Comparison of ENCODE assay signal across 8 cellular contexts in genomic region chr7:143214789-143215679, GRCh38. TPM values are rescaled to one million over a fixed set of nuclear protein-coding genes. Genes with fewer than 3 reads are reported as not detected.
DNase-seq lines count a peak whose midpoint lies in the region; ATAC-seq and FAIRE-seq lines count a peak whose summit lies in the region.

No MANE protein-coding gene starts in this region.

- intact Hi-C loops in activated CD4-positive, alpha-beta memory T cell treated with anti-CD3 and anti-CD28 coated beads for 36 hours (cut with micrococcal nuclease): loop anchor here (1.0 to 10.0 kb wide), 8 partner anchors 207 to 890 kb away; no protein-coding TSS in a partner anchor

- POLR2A ChIA-PET in activated CD4-positive, alpha-beta memory T cell treated with anti-CD3 and anti-CD28 coated beads for 36 hours (lab: Charles Lee): interaction anchor here (0.8 to 1.0 kb wide), 2 partner anchors 205 to 212 kb away, joined by 4 read pairs; no protein-coding TSS in a partner anchor

- no peak overlapping the region for H3K27ac Mint-ChIP-seq in activated CD4-positive, alpha-beta memory T cell treated with anti-CD3 and anti-CD28 coated beads for 36 hours

- no peaks in the 10 kb centered on the region for H3K9me3 Mint-ChIP-seq in activated CD4-positive, alpha-beta memory T cell treated with anti-CD3 and anti-CD28 coated beads for 36 hours

- CTCF ChIA-PET in activated CD4-positive, alpha-beta memory T cell treated with anti-CD3 and anti-CD28 coated beads for 36 hours (lab: Charles Lee): interaction anchor here (0.5 to 4.3 kb wide), 87 partner anchors 9 to 1029 kb away, joined by 3 to 402 read pairs (median 4); partner anchors contain the start of genes CASP2, EPHA1, PIP and TAS2R39

- no peak overlapping the region for H3K4me3 Mint-ChIP-seq in activated CD4-positive, alpha-beta memory T cell treated with anti-CD3 and anti-CD28 coated beads for 36 hours

- no peaks in the 10 kb centered on the region for H3K36me3 Mint-ChIP-seq in activated CD4-positive, alpha-beta memory T cell treated with anti-CD3 and anti-CD28 coated beads for 36 hours

- DNase-seq in DMS153 treated with DMSO at 0.1 percent for 48 hours (lab: John Stamatoyannopoulos, UW; ENCODE audit: unreplicated experiment) (peak; percentile 90), HS-27A (ENCODE audit: low read depth) (peak; percentile 72), NCI-H82 treated with DMSO at 0.1 percent for 48 hours (lab: John Stamatoyannopoulos, UW; ENCODE audit: unreplicated experiment) (peak; percentile 87), mucosa of gallbladder (ENCODE audit: low spot score) (peak; percentile 59)
- DNase-seq in activated CD4-positive, alpha-beta memory T cell treated with anti-CD3 and anti-CD28 coated beads for 36 hours: peak; percentile 68
- peak; percentile 3 to 85 (median 48) for DNase-seq in stimulated activated naive CD4-positive, alpha-beta T cell (lab: John Stamatoyannopoulos, UW)

- ATAC-seq in GM21423 (IDR thresholded peaks at IDR 0.05; ENCODE audit: unreplicated experiment): peak; percentile 90

- FAIRE-seq in endometrium (lab: Jason Lieb, UNC): peak; percentile 95

- H3K4me1 Mint-ChIP-seq in activated CD4-positive, alpha-beta memory T cell treated with anti-CD3 and anti-CD28 coated beads for 36 hours (ENCODE audit: low read depth): no peaks in the 10 kb centered on the region

- peaks cover 3% of the 10 kb centered on the region for H3K27me3 Mint-ChIP-seq in activated CD4-positive, alpha-beta memory T cell treated with anti-CD3 and anti-CD28 coated beads for 36 hours

RNA-seq across cellular contexts. Expression of gene TAS2R40, which starts 6.8 kb away (rescaled TPM):
- not detected for total RNA-seq in activated CD4-positive, alpha-beta memory T cell treated with anti-CD3 and anti-CD28 coated beads for 36 hours
- total RNA-seq in mucosa of gallbladder: not detected

RNA-seq across cellular contexts. Expression of gene TAS2R39, which starts 31.8 kb away (rescaled TPM):
- not detected for total RNA-seq in activated CD4-positive, alpha-beta memory T cell treated with anti-CD3 and anti-CD28 coated beads for 36 hours
- total RNA-seq in mucosa of gallbladder: not detected

RNA-seq across cellular contexts. Expression of gene GSTK1, which starts 48.2 kb away (rescaled TPM):
- 100 to 1,000 TPM; 218 to 224 TPM for total RNA-seq in activated CD4-positive, alpha-beta memory T cell treated with anti-CD3 and anti-CD28 coated beads for 36 hours
- 252 TPM for total RNA-seq in mucosa of gallbladder

Comparison
In these comparisons a context has a peak if more than half of its experiments do, and no peak if none do; other contexts are left out.
1. Peak in every context shown above with its lines: DNase-seq and ATAC-seq.